ENCODE assay signal across 15 cellular contexts in the genomic region with DNA sequence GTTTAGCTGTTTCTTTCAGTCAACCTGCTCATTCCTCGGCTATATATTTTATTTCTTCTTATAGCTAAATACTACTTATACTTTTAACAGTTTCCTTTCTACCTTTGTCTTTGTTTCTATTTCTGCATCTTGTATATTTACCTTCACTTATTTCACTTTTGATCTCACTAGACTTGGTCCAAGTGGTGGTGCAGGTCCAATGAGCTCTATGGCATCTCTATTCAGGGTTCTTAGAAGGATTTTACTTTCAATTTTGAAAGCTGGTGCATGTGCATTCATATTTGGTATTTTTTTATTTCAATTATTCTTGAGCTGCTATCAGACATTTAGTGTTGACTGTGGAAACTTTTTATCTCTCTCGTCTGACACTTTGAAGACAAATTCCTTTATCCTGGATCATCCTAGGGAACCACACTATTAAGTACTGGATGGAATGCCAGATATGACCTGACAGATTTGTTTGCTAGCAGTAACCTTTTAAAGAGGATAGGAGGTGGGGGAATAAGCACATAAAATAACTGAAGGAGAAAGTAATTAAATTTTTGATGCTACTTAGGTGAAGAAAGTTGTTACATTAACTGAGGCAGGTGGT.
"Had no signal": no experiment of that assay in that cellular context is flagged by ENCODE, and none has a peak within 500 bp of the region (broad histone marks: within the 10 kb centered on the region; RNA-seq: fewer than 3 reads in every experiment).

No MANE protein-coding gene starts in this region.

- H3K9me3 ChIP-seq: sigmoid colon, stomach, thoracic aorta had no signal

- H3K4me1 Mint-ChIP-seq: brain, immature natural killer cell had no signal

- H3K27me3 ChIP-seq: sigmoid colon, stomach had no signal

- H3K4me3 ChIP-seq: lung, sigmoid colon, stomach had no signal

- H3K36me3 ChIP-seq: sigmoid colon, stomach, thoracic aorta had no signal

- H3K9me3 Mint-ChIP-seq: nephron had no signal

- H3K27ac ChIP-seq: sigmoid colon, stomach had no signal

- DNase-seq: activated naive CD4-positive, alpha-beta T cell treated with anti-CD3 and anti-CD28 coated beads, Interleukin-2, amount 50 U/mL, for 16 hours; amniotic stem cell; cerebellar nuclear complex; dermis blood vessel endothelial cell; immature natural killer cell; left colon; occipital lobe; sigmoid colon; stimulated activated CD4-positive, alpha-beta T cell treated with anti-CD3 and anti-CD28 coated beads, Interleukin-4, amount 100 ng/mL, for 24 hours; stomach had no signal

- ATAC-seq: left colon had no signal

- H3K4me3 Mint-ChIP-seq: brain, immature natural killer cell, nephron had no signal

- H3K36me3 Mint-ChIP-seq: brain, immature natural killer cell had no signal

- H3K27ac Mint-ChIP-seq: immature natural killer cell had no signal

- FAIRE-seq: urothelium cell line had no signal

- H3K27me3 Mint-ChIP-seq: brain had no signal
